Comparison of ENCODE assay signal across 19 cellular contexts in genomic region chr1:208135354-208135753, GRCh38.
DNase-seq lines count a peak whose midpoint lies in the region; ATAC-seq, FAIRE-seq and TF ChIP-seq lines count a peak whose summit lies in the region.
"Had no signal": no experiment of that assay in that cellular context is flagged by ENCODE, and none has a peak within 500 bp of the region (broad histone marks: within the 10 kb centered on the region; RNA-seq: fewer than 3 reads in every experiment).

No MANE protein-coding gene starts in this region.

- no peak overlapping the region for H3K9ac ChIP-seq in K562 (ENCODE audit: insufficient read depth in 1 of 2, low read depth in 2 of 2, low read length in 2 of 2)

- H3K4me1 Mint-ChIP-seq in MCF 10A (ENCODE audit: insufficient read depth, unreplicated experiment) = peaks cover 31% of the 10 kb centered on the region
- H3K4me1 Mint-ChIP-seq in naive thymus-derived CD8-positive, alpha-beta T cell = peaks cover 3 to 8% (median 6%) of the 10 kb centered on the region in 4 donors

- ATAC-seq in K562 = no peak
- peak; percentile 37 to 48 for ATAC-seq in right cardiac atrium
- ATAC-seq in naive thymus-derived CD8-positive, alpha-beta T cell = no peak
- ATAC-seq: sciatic nerve had no signal

- DNase-seq in MCF 10A (ENCODE audit: unreplicated experiment) = peak; percentile 91
- DNase-seq in breast epithelium (ENCODE audit: low spot score in 2 of 2) = no peak
- DNase-seq in K562 (ENCODE audit: extremely low read depth in 1 of 4, low spot score in 3 of 4) = no peak
- peak in 1 of 3 donors; percentile 58 for DNase-seq in right cardiac atrium
- DNase-seq in tibial artery = peak in 1 of 2 donors; percentile 57
- DNase-seq in G401 (ENCODE audit: low spot score) = no peak
- DNase-seq in activated CD4-positive, alpha-beta T cell treated with anti-CD3 and anti-CD28 coated beads, Interleukin-2, amount 50 U/mL, for 4 hours = no peak
- no peak for DNase-seq in naive thymus-derived CD8-positive, alpha-beta T cell
- DNase-seq: activated CD4-positive, alpha-beta T cell treated with anti-CD3 and anti-CD28 coated beads, Interleukin-2, amount 50 U/mL, for 1 hour; anterior cingulate cortex; CD8-positive, alpha-beta memory T cell; head of caudate nucleus; naive B cell; NCI-H1436; NCI-H446 had no signal

- no peaks in the 10 kb centered on the region; the same call in 1 of the 2 replicates for H4K20me1 ChIP-seq in K562 (replicated peaks; ENCODE audit: control insufficient read depth, insufficient read depth, low read length)

- H3K9me1 ChIP-seq in K562 (ENCODE audit: control insufficient read depth, insufficient read depth, low read length) = no peaks in the 10 kb centered on the region

- BruUV-seq in MCF 10A (replicated peaks; lab: Mats Ljungman, UMichigan) (no TSS peak), K562 (replicated peaks; lab: Mats Ljungman, UMichigan) (no TSS peak)

- no peak for FAIRE-seq in K562 (lab: Jason Lieb, UNC)
- FAIRE-seq: A204.1 had no signal

- in situ Hi-C loops in K562 (cut with MboI) (no loop called here), G401 (cut with HindIII; ENCODE audit: low sequenced_read_pairs) (no loop called here)

- no peak for TF ChIP-seq EP300 in K562 (IDR thresholded peaks at IDR 0.05; ENCODE audit: low read length)

- no peak for TF ChIP-seq POLR2A in breast epithelium (IDR thresholded peaks at IDR 0.05)
- TF ChIP-seq POLR2A in K562 (conservative IDR thresholded peaks at IDR 0.05) = no peak

- TF ChIP-seq RAD21 in K562 (CRISPR knock-in tag; conservative IDR thresholded peaks at IDR 0.05 in 1 of 2, IDR thresholded peaks at IDR 0.05 in 1 of 2) = no peak

- no peaks in the 10 kb centered on the region for H3K27me3 ChIP-seq in breast epithelium
- H3K27me3 ChIP-seq in K562 (ENCODE audit: control insufficient read depth in 2 of 2, insufficient read depth in 2 of 2, low read length in 2 of 2) = peaks cover 3 to 19% of the 10 kb centered on the region in 2 experiments; a peak in 4 of 5 replicates
- H3K27me3 ChIP-seq in right cardiac atrium (ENCODE audit: control insufficient read depth, insufficient read depth) = no peaks in the 10 kb centered on the region
- H3K27me3 ChIP-seq in tibial artery = no peaks in the 10 kb centered on the region

- intact Hi-C loops in MCF 10A (cut with micrococcal nuclease) (no loop called here), breast epithelium (cut with DNase I; ENCODE audit: low total_unique reads) (no loop called here), K562 (cut with micrococcal nuclease) (no loop called here), right cardiac atrium (cut with DNase I) (loop anchor here in 1 of 4 donors (10.0 kb wide), 1 partner anchor 109 kb away; the partner anchor contains the start of gene PLXNA2), tibial artery (cut with DNase I; ENCODE audit: low total_unique reads) (no loop called here)

- no peak for TF ChIP-seq CTCF in MCF 10A (IDR thresholded peaks at IDR 0.05; ENCODE audit: unreplicated experiment)
- TF ChIP-seq CTCF in breast epithelium (IDR thresholded peaks at IDR 0.05) = no peak
- no peak for TF ChIP-seq CTCF in K562 (IDR thresholded peaks at IDR 0.05 in 2 of 3, conservative IDR thresholded peaks at IDR 0.05 in 1 of 3; ENCODE audit: insufficient read depth in 2 of 3, low read depth in 1 of 3, low read length in 3 of 3)
- no peak for TF ChIP-seq CTCF in tibial artery (IDR thresholded peaks at IDR 0.05)

- H3K9me3 Mint-ChIP-seq in MCF 10A (ENCODE audit: unreplicated experiment) = no peaks in the 10 kb centered on the region
- H3K9me3 Mint-ChIP-seq in naive thymus-derived CD8-positive, alpha-beta T cell = no peaks in the 10 kb centered on the region
- H3K9me3 Mint-ChIP-seq: activated T-helper 1 cell treated with anti-CD3 and anti-CD28 coated beads, Interleukin-12 subunit alpha, Interleukin-12 subunit beta, Interleukin-2, Interleukin-4 antibody, amounts not matched to agents 30 ng/mL and 10 ng/mL and 1 ng/mL, durations not matched to agents 14 hours and 24 hours and 36 hours; CD8-positive, alpha-beta memory T cell; naive B cell; stimulated activated naive CD8-positive, alpha-beta T cell treated with anti-CD3 and anti-CD28 coated beads, Interleukin-15, Interleukin-2, amounts not matched to agents 100 ng/mL and 50 ng/mL, for 24 hours had no signal

- H3K27ac Mint-ChIP-seq in MCF 10A (ENCODE audit: low read depth, unreplicated experiment) = peak overlapping the region; percentile 9
- H3K27ac Mint-ChIP-seq in naive thymus-derived CD8-positive, alpha-beta T cell = no peak overlapping the region
- H3K27ac Mint-ChIP-seq: activated T-helper 1 cell treated with anti-CD3 and anti-CD28 coated beads, Interleukin-12 subunit alpha, Interleukin-12 subunit beta, Interleukin-2, Interleukin-4 antibody, amounts not matched to agents 30 ng/mL and 10 ng/mL and 1 ng/mL, durations not matched to agents 14 hours and 24 hours and 36 hours; CD8-positive, alpha-beta memory T cell; stimulated activated naive CD8-positive, alpha-beta T cell treated with anti-CD3 and anti-CD28 coated beads, Interleukin-15, Interleukin-2, amounts not matched to agents 100 ng/mL and 50 ng/mL, for 24 hours had no signal

- no peaks in the 10 kb centered on the region for H3K9me3 ChIP-seq in breast epithelium
- H3K9me3 ChIP-seq in K562 (replicated peaks; ENCODE audit: control insufficient read depth, insufficient read depth, low read depth, low read length) = no peaks in the 10 kb centered on the region
- H3K9me3 ChIP-seq in right cardiac atrium (ENCODE audit: control insufficient read depth, low read length) = no peaks in the 10 kb centered on the region
- H3K9me3 ChIP-seq in tibial artery = no peaks in the 10 kb centered on the region

- no peak overlapping the region for H3K4me3 Mint-ChIP-seq in MCF 10A (ENCODE audit: unreplicated experiment)
- no peak overlapping the region for H3K4me3 Mint-ChIP-seq in naive thymus-derived CD8-positive, alpha-beta T cell
- H3K4me3 Mint-ChIP-seq: activated T-helper 1 cell treated with anti-CD3 and anti-CD28 coated beads, Interleukin-12 subunit alpha, Interleukin-12 subunit beta, Interleukin-2, Interleukin-4 antibody, amounts not matched to agents 30 ng/mL and 10 ng/mL and 1 ng/mL, durations not matched to agents 14 hours and 24 hours and 36 hours; CD8-positive, alpha-beta memory T cell; naive B cell; stimulated activated naive CD8-positive, alpha-beta T cell treated with anti-CD3 and anti-CD28 coated beads, Interleukin-15, Interleukin-2, amounts not matched to agents 100 ng/mL and 50 ng/mL, for 24 hours had no signal

- no peaks in the 10 kb centered on the region for H3K79me2 ChIP-seq in K562 (ENCODE audit: control insufficient read depth, insufficient read depth, low read length)

- POLR2A ChIA-PET in MCF 10A (lab: Yijun Ruan, JAX) (interaction anchor here (0.7 to 6.1 kb wide), 21 partner anchors 8 to 113 kb away, joined by 3 to 84 read pairs (median 4); partner anchors contain the start of gene PLXNA2), K562 (lab: Yijun Ruan, JAX) (interaction anchor here (0.6 to 2.0 kb wide), 4 partner anchors 12 to 1601 kb away, joined by 3 to 6 read pairs (median 3); no protein-coding TSS in a partner anchor)
- POLR2A ChIA-PET in naive thymus-derived CD8-positive, alpha-beta T cell (lab: Charles Lee) = no interaction called here

- CTCF ChIA-PET in MCF 10A (lab: Yijun Ruan, JAX) = interaction anchor here (0.6 to 18.7 kb wide), 18 partner anchors 9 to 114 kb away, joined by 3 to 297 read pairs (median 4); partner anchors contain the start of gene PLXNA2
- CTCF ChIA-PET in K562 (lab: Yijun Ruan, JAX; ENCODE audit: low intra/inter-chr PET ratio) = interaction anchor here (0.5 kb wide), 1 partner anchor 117 kb away, joined by 3 read pairs; no protein-coding TSS in a partner anchor

- WGBS in K562 (ENCODE audit: insufficient coverage, low coverage, missing lambda C conversion rate) = 4% methylated on average over 2 of the region's 2 CpGs
- 57% methylated on average over 2 of the region's 2 CpGs for WGBS in right cardiac atrium

- no peak overlapping the region for H2AFZ ChIP-seq in K562 (ENCODE audit: low read depth, low read length)

- no peak overlapping the region for H3K4me3 ChIP-seq in breast epithelium
- no peak overlapping the region for H3K4me3 ChIP-seq in K562
- H3K4me3 ChIP-seq in right cardiac atrium (ENCODE audit: low read length) = no peak overlapping the region
- H3K4me3 ChIP-seq in tibial artery = no peak overlapping the region

- no peaks in the 10 kb centered on the region for H3K36me3 ChIP-seq in breast epithelium
- no peaks in the 10 kb centered on the region for H3K36me3 ChIP-seq in K562 (ENCODE audit: control insufficient read depth, insufficient read depth, low read length)
- peaks cover 5 to 9% (median 6%) of the 10 kb centered on the region in 3 donors for H3K36me3 ChIP-seq in tibial artery

- peaks cover 19% of the 10 kb centered on the region for H3K36me3 Mint-ChIP-seq in MCF 10A (ENCODE audit: insufficient read depth, unreplicated experiment)
- H3K36me3 Mint-ChIP-seq in naive thymus-derived CD8-positive, alpha-beta T cell = no peaks in the 10 kb centered on the region
- H3K36me3 Mint-ChIP-seq: CD8-positive, alpha-beta memory T cell; naive B cell had no signal

- H3K4me1 ChIP-seq in breast epithelium (no peaks in the 10 kb centered on the region), K562 (replicated peaks in 1 of 2; ENCODE audit: control insufficient read depth in 2 of 2, insufficient read depth in 2 of 2, low read length in 2 of 2) (peaks cover 0 to 4% of the 10 kb centered on the region in 2 experiments; a peak in 2 of 5 replicates), right cardiac atrium (ENCODE audit: control insufficient read depth, insufficient read depth, low read length) (no peaks in the 10 kb centered on the region), tibial artery (peaks cover 0 to 47% (median 36%) of the 10 kb centered on the region in 4 donors)

- H3K27ac ChIP-seq in breast epithelium (no peak overlapping the region), K562 (ENCODE audit: extremely low read depth, low read depth, low read length) (no peak overlapping the region), right cardiac atrium (ENCODE audit: low read length) (no peak overlapping the region), tibial artery (peak overlapping the region; percentile 54 to 60)

- no peaks in the 10 kb centered on the region for H3K27me3 Mint-ChIP-seq in MCF 10A (ENCODE audit: insufficient read depth, unreplicated experiment)
- H3K27me3 Mint-ChIP-seq in naive thymus-derived CD8-positive, alpha-beta T cell = peaks cover 0 to 19% (median 13%) of the 10 kb centered on the region in 5 donors

- H3K4me2 ChIP-seq in K562 (ENCODE audit: insufficient read depth, low read length) = no peak overlapping the region

TF ChIP-seq in K562, 482 proteins besides CTCF, POLR2A, EP300 and RAD21:
- TF ChIP-seq ZNF12 (CRISPR knock-in tag; IDR thresholded peaks at IDR 0.05) = no peak
- peak; percentile 71 for TF ChIP-seq CEBPG (CRISPR knock-in tag; IDR thresholded peaks at IDR 0.05)
- TF ChIP-seq CEBPG (tag; conservative IDR thresholded peaks at IDR 0.05 in 1 of 2, IDR thresholded peaks at IDR 0.05 in 1 of 2) = peak; percentile 75 to 82
- no peak for TF ChIP-seq KDM4B (IDR thresholded peaks at IDR 0.05; ENCODE audit: borderline replicate concordance in 2 of 2, low read depth in 1 of 2)
- TF ChIP-seq CEBPB (tag; IDR thresholded peaks at IDR 0.05) = peak; percentile 95

Comparison
In these comparisons a context has a peak if more than half of its experiments do, and no peak if none do; other contexts are left out.
1. H3K27ac ChIP-seq: peak in tibial artery (2 of 2); none in breast epithelium (0 of 2), K562 (single experiment) and right cardiac atrium (single experiment).
2. ATAC-seq: peak in right cardiac atrium (2 of 2); none in K562 (single experiment) and naive thymus-derived CD8-positive, alpha-beta T cell (0 of 2).